Comparison of ENCODE assay signal across 1 cellular context in genomic region chr21:33332143-33332542, GRCh38.
TF ChIP-seq lines count a peak whose summit lies in the region.

No MANE protein-coding gene starts in this region.

TF ChIP-seq in GM12878, 131 proteins besides CTCF, POLR2A, EP300 and RAD21 (continued from another document):
- TF ChIP-seq TCF12 (IDR thresholded peaks at IDR 0.05; ENCODE audit: low read depth, low read length) (peak; percentile 72; the same call in 1 of the 2 replicates), TCF3 (IDR thresholded peaks at IDR 0.05; ENCODE audit: borderline replicate concordance, insufficient read depth, low read depth, low read length) (peak; percentile 52; the same call in 1 of the 2 replicates), IKZF1 (conservative IDR thresholded peaks at IDR 0.05) (no peak), CBX5 (IDR thresholded peaks at IDR 0.05; ENCODE audit: low read depth) (no peak), KLF5 (IDR thresholded peaks at IDR 0.05; ENCODE audit: partially characterized antibody) (no peak), ZNF24 (IDR thresholded peaks at IDR 0.05) (no peak), STAT3 (IDR thresholded peaks at IDR 0.05; ENCODE audit: low read depth, low read length) (no peak), TAF1 (IDR thresholded peaks at IDR 0.05; ENCODE audit: borderline replicate concordance, low read depth, low read length) (no peak), MEF2A (IDR thresholded peaks at IDR 0.05; ENCODE audit: insufficient read depth, low read depth, low read length) (0 out of 2 replicates have a peak, but pooled peaks have one; percentile 12), CUX1 (IDR thresholded peaks at IDR 0.05; ENCODE audit: insufficient replicate concordance, low read depth, low read length) (no peak), MLLT1 (IDR thresholded peaks at IDR 0.05) (no peak), KDM1A (IDR thresholded peaks at IDR 0.05; ENCODE audit: borderline replicate concordance) (no peak), POLR2AphosphoS5 (IDR thresholded peaks at IDR 0.05; ENCODE audit: low read length) (no peak), POU2F2 (IDR thresholded peaks at IDR 0.05; ENCODE audit: borderline replicate concordance, low read depth, low read length) (no peak), RUNX3 (IDR thresholded peaks at IDR 0.05; ENCODE audit: low read length) (peak; percentile 82), TBL1XR1 (IDR thresholded peaks at IDR 0.05; ENCODE audit: low read depth, low read length) (no peak), BMI1 (IDR thresholded peaks at IDR 0.05; ENCODE audit: borderline replicate concordance) (no peak), ZBTB33 (IDR thresholded peaks at IDR 0.05) (no peak), CREM (IDR thresholded peaks at IDR 0.05; ENCODE audit: low read depth) (0 out of 2 replicates have a peak, but pooled peaks have one; percentile 20), RELB (IDR thresholded peaks at IDR 0.05; ENCODE audit: low read depth) (no peak), FOS (IDR thresholded peaks at IDR 0.05; ENCODE audit: borderline replicate concordance, extremely low read depth, insufficient read length) (no peak)
- TF ChIP-seq, protein P1, sequence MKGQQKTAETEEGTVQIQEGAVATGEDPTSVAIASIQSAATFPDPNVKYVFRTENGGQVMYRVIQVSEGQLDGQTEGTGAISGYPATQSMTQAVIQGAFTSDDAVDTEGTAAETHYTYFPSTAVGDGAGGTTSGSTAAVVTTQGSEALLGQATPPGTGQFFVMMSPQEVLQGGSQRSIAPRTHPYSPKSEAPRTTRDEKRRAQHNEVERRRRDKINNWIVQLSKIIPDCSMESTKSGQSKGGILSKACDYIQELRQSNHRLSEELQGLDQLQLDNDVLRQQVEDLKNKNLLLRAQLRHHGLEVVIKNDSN (IDR thresholded peaks at IDR 0.05; ENCODE audit: borderline replicate concordance, extremely low read length, insufficient read depth, low read depth, low read length): no peak
- TF ChIP-seq, protein P2, sequence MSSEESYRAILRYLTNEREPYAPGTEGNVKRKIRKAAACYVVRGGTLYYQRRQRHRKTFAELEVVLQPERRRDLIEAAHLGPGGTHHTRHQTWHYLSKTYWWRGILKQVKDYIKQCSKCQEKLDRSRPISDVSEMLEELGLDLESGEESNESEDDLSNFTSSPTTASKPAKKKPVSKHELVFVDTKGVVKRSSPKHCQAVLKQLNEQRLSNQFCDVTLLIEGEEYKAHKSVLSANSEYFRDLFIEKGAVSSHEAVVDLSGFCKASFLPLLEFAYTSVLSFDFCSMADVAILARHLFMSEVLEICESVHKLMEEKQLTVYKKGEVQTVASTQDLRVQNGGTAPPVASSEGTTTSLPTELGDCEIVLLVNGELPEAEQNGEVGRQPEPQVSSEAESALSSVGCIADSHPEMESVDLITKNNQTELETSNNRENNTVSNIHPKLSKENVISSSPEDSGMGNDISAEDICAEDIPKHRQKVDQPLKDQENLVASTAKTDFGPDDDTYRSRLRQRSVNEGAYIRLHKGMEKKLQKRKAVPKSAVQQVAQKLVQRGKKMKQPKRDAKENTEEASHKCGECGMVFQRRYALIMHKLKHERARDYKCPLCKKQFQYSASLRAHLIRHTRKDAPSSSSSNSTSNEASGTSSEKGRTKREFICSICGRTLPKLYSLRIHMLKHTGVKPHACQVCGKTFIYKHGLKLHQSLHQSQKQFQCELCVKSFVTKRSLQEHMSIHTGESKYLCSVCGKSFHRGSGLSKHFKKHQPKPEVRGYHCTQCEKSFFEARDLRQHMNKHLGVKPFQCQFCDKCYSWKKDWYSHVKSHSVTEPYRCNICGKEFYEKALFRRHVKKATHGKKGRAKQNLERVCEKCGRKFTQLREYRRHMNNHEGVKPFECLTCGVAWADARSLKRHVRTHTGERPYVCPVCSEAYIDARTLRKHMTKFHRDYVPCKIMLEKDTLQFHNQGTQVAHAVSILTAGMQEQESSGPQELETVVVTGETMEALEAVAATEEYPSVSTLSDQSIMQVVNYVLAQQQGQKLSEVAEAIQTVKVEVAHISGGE (CRISPR knock-in tag; IDR thresholded peaks at IDR 0.05): no peak
- TF ChIP-seq, protein P3, sequence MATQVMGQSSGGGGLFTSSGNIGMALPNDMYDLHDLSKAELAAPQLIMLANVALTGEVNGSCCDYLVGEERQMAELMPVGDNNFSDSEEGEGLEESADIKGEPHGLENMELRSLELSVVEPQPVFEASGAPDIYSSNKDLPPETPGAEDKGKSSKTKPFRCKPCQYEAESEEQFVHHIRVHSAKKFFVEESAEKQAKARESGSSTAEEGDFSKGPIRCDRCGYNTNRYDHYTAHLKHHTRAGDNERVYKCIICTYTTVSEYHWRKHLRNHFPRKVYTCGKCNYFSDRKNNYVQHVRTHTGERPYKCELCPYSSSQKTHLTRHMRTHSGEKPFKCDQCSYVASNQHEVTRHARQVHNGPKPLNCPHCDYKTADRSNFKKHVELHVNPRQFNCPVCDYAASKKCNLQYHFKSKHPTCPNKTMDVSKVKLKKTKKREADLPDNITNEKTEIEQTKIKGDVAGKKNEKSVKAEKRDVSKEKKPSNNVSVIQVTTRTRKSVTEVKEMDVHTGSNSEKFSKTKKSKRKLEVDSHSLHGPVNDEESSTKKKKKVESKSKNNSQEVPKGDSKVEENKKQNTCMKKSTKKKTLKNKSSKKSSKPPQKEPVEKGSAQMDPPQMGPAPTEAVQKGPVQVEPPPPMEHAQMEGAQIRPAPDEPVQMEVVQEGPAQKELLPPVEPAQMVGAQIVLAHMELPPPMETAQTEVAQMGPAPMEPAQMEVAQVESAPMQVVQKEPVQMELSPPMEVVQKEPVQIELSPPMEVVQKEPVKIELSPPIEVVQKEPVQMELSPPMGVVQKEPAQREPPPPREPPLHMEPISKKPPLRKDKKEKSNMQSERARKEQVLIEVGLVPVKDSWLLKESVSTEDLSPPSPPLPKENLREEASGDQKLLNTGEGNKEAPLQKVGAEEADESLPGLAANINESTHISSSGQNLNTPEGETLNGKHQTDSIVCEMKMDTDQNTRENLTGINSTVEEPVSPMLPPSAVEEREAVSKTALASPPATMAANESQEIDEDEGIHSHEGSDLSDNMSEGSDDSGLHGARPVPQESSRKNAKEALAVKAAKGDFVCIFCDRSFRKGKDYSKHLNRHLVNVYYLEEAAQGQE (IDR thresholded peaks at IDR 0.05; ENCODE audit: low read depth, low read length): no peak
